Comparison of ENCODE assay signal across 31 cellular contexts in genomic region chr11:47156333-47156732, GRCh38. TPM values are rescaled to one million over a fixed set of nuclear protein-coding genes. Genes with fewer than 3 reads are reported as not detected.
A peak's percentile ranks its signal among the peaks of the same experiment; 100 is the strongest.
DNase-seq lines count a peak whose midpoint lies in the region; ATAC-seq, FAIRE-seq and TF ChIP-seq lines count a peak whose summit lies in the region.
"Had no signal": no experiment of that assay in that cellular context is flagged by ENCODE, and none has a peak within 500 bp of the region (broad histone marks: within the 10 kb centered on the region; RNA-seq: fewer than 3 reads in every experiment).

No MANE protein-coding gene starts in this region.

- 96% methylated on average over 5 of the region's 6 CpGs for WGBS in SK-N-SH (ENCODE audit: low lambda C conversion rate)
- 87 to 98% methylated on average over 6 of the region's 6 CpGs for WGBS in testis, 2 donors

- H3K9ac ChIP-seq in SK-N-SH (no peak overlapping the region), astrocyte (ENCODE audit: low read length) (no peak overlapping the region)

- H3K4me1 Mint-ChIP-seq in astrocyte (ENCODE audit: low read depth, unreplicated experiment): peaks cover 13% of the 10 kb centered on the region
- H3K4me1 Mint-ChIP-seq in stimulated activated effector memory CD8-positive, alpha-beta T cell treated with anti-CD3 and anti-CD28 coated beads, Interleukin-12 subunit alpha, Interleukin-12 subunit beta, amount 100 ng/mL, for 72 hours: peaks cover 29% of the 10 kb centered on the region

- H3K79me2 ChIP-seq in SK-N-SH (ENCODE audit: insufficient read depth) (no peaks in the 10 kb centered on the region), astrocyte (ENCODE audit: insufficient read depth, low read length) (no peaks in the 10 kb centered on the region)

- TF ChIP-seq CTCF in SK-N-SH (IDR thresholded peaks at IDR 0.05): no peak
- no peak for TF ChIP-seq CTCF in astrocyte (IDR thresholded peaks at IDR 0.05; ENCODE audit: insufficient read depth, low read depth, low read length)
- TF ChIP-seq CTCF in testis (IDR thresholded peaks at IDR 0.05): no peak

- H3F3A ChIP-seq in SK-N-SH (replicated peaks; ENCODE audit: insufficient read depth): peaks cover 27% of the 10 kb centered on the region

- TF ChIP-seq POLR2A in testis (IDR thresholded peaks at IDR 0.05): no peak

- ATAC-seq in SK-N-SH treated with all-trans-retinoic acid at 6 μM for 48 hours (no peak), left cardiac atrium (no peak)
- no peak for ATAC-seq in stimulated activated effector memory CD8-positive, alpha-beta T cell treated with anti-CD3 and anti-CD28 coated beads, Interleukin-12 subunit alpha, Interleukin-12 subunit beta, amount 100 ng/mL, for 72 hours
- ATAC-seq: WTC11 had no signal

- H3K27me3 Mint-ChIP-seq in astrocyte (ENCODE audit: low read depth, unreplicated experiment): no peaks in the 10 kb centered on the region
- H3K27me3 Mint-ChIP-seq: activated CD4-positive, alpha-beta T cell treated with anti-CD3 and anti-CD28 coated beads, Interleukin-2, amount 10 ng/mL, durations not matched to agents 24 days and 14 days; activated naive CD8-positive, alpha-beta T cell had no signal

- no peak overlapping the region for H3K4me2 ChIP-seq in SK-N-SH
- H3K4me2 ChIP-seq in astrocyte (ENCODE audit: low read length): no peak overlapping the region

- TF ChIP-seq EP300 in SK-N-SH (IDR thresholded peaks at IDR 0.05; ENCODE audit: borderline replicate concordance in 1 of 2, low read depth in 1 of 2, low read length in 1 of 2): no peak

- no peak overlapping the region for H2AFZ ChIP-seq in SK-N-SH (ENCODE audit: low read depth)
- H2AFZ ChIP-seq in astrocyte (ENCODE audit: low read depth, low read length): no peak overlapping the region

- H3K4me1 ChIP-seq in SK-N-SH (ENCODE audit: control insufficient read depth in 1 of 2, insufficient read depth in 2 of 2, low read depth in 1 of 2, low read length in 1 of 2) (peaks cover 11 to 20% of the 10 kb centered on the region in 2 experiments; a peak in 2 of 4 replicates), astrocyte (ENCODE audit: insufficient read depth, low read length) (peaks cover 25% of the 10 kb centered on the region), testis (peaks cover 4% of the 10 kb centered on the region)

- H3K4me3 ChIP-seq in SK-N-SH (ENCODE audit: low read depth in 2 of 2, low read length in 1 of 2): no peak overlapping the region
- no peak overlapping the region for H3K4me3 ChIP-seq in astrocyte (ENCODE audit: insufficient read depth, low read depth, low read length)
- H3K4me3 ChIP-seq in testis: no peak overlapping the region
- H3K4me3 ChIP-seq: gastrocnemius medialis, lung, ovary had no signal

- H3K27ac ChIP-seq in SK-N-SH (ENCODE audit: low read depth in 2 of 2, low read length in 1 of 2) (no peak overlapping the region), astrocyte (ENCODE audit: low read depth, low read length) (no peak overlapping the region), testis (no peak overlapping the region)
- H3K27ac ChIP-seq: 22Rv1, gastrocnemius medialis, HL-60, ovary had no signal

- H3K36me3 Mint-ChIP-seq in astrocyte (ENCODE audit: low read depth, unreplicated experiment): peaks cover 9% of the 10 kb centered on the region
- peaks cover 13% of the 10 kb centered on the region for H3K36me3 Mint-ChIP-seq in stimulated activated effector memory CD8-positive, alpha-beta T cell treated with anti-CD3 and anti-CD28 coated beads, Interleukin-12 subunit alpha, Interleukin-12 subunit beta, amount 100 ng/mL, for 72 hours
- H3K36me3 Mint-ChIP-seq: activated naive CD8-positive, alpha-beta T cell; WTC11 had no signal

- POLR2A ChIA-PET in SK-N-SH (lab: Yijun Ruan, JAX): no interaction called here

- intact Hi-C loops in testis (cut with DNase I; ENCODE audit: low total_unique reads): no loop called here
- intact Hi-C loops in left cardiac atrium (cut with DNase I): no loop called here

- H3K9me3 Mint-ChIP-seq in astrocyte (ENCODE audit: unreplicated experiment): no peaks in the 10 kb centered on the region
- H3K9me3 Mint-ChIP-seq in stimulated activated effector memory CD8-positive, alpha-beta T cell treated with anti-CD3 and anti-CD28 coated beads, Interleukin-12 subunit alpha, Interleukin-12 subunit beta, amount 100 ng/mL, for 72 hours: no peaks in the 10 kb centered on the region
- H3K9me3 Mint-ChIP-seq: activated CD4-positive, alpha-beta T cell treated with anti-CD3 and anti-CD28 coated beads, Interleukin-2, amount 10 ng/mL, durations not matched to agents 24 days and 14 days; CD14-positive monocyte; neural crest cell; WTC11 had no signal

- H3K27me3 ChIP-seq in SK-N-SH (ENCODE audit: insufficient read depth) (no peaks in the 10 kb centered on the region), astrocyte (ENCODE audit: insufficient read depth, low read length) (no peaks in the 10 kb centered on the region), testis (no peaks in the 10 kb centered on the region)
- H3K27me3 ChIP-seq: gastrocnemius medialis, ovary had no signal

- H4K20me1 ChIP-seq in SK-N-SH (ENCODE audit: insufficient read depth) (peaks cover 3% of the 10 kb centered on the region), astrocyte (ENCODE audit: insufficient read depth, low read length) (peaks cover 30% of the 10 kb centered on the region)

- no peaks in the 10 kb centered on the region for H3K9me2 ChIP-seq in SK-N-SH

- CTCF ChIA-PET in SK-N-SH (lab: Yijun Ruan, JAX): interaction anchor here (1.4 to 7.3 kb wide), 3 partner anchors 23 to 263 kb away, joined by 4 to 170 read pairs (median 94); partner anchors contain the start of gene LRP4

- no peaks in the 10 kb centered on the region for H3K9me3 ChIP-seq in SK-N-SH
- H3K9me3 ChIP-seq in astrocyte (ENCODE audit: insufficient read depth, low read depth, low read length): no peaks in the 10 kb centered on the region
- H3K9me3 ChIP-seq in testis: no peaks in the 10 kb centered on the region
- H3K9me3 ChIP-seq: gastrocnemius medialis, ovary had no signal

- no peak for TF ChIP-seq RAD21 in SK-N-SH (IDR thresholded peaks at IDR 0.05; ENCODE audit: low read length)

- H3K27ac Mint-ChIP-seq in astrocyte (ENCODE audit: unreplicated experiment): no peak overlapping the region
- peak overlapping the region; percentile 29 for H3K27ac Mint-ChIP-seq in stimulated activated effector memory CD8-positive, alpha-beta T cell treated with anti-CD3 and anti-CD28 coated beads, Interleukin-12 subunit alpha, Interleukin-12 subunit beta, amount 100 ng/mL, for 72 hours
- H3K27ac Mint-ChIP-seq: activated CD4-positive, alpha-beta T cell treated with anti-CD3 and anti-CD28 coated beads, Interleukin-2, amount 10 ng/mL, durations not matched to agents 24 days and 14 days; WTC11 had no signal

- no peak overlapping the region for H3K4me3 Mint-ChIP-seq in astrocyte (ENCODE audit: unreplicated experiment)
- no peak overlapping the region for H3K4me3 Mint-ChIP-seq in stimulated activated effector memory CD8-positive, alpha-beta T cell treated with anti-CD3 and anti-CD28 coated beads, Interleukin-12 subunit alpha, Interleukin-12 subunit beta, amount 100 ng/mL, for 72 hours
- H3K4me3 Mint-ChIP-seq: activated CD4-positive, alpha-beta T cell treated with anti-CD3 and anti-CD28 coated beads, Interleukin-2, amount 10 ng/mL, durations not matched to agents 24 days and 14 days; activated naive CD8-positive, alpha-beta T cell; CD14-positive monocyte; neural crest cell; WTC11 had no signal

- peaks cover 0 to 13% of the 10 kb centered on the region in 2 experiments for H3K36me3 ChIP-seq in SK-N-SH (replicated peaks in 1 of 2; ENCODE audit: control insufficient read depth in 1 of 2, insufficient read depth in 2 of 2, low read length in 1 of 2)
- H3K36me3 ChIP-seq in astrocyte (ENCODE audit: insufficient read depth, low read length): no peaks in the 10 kb centered on the region
- H3K36me3 ChIP-seq in testis (ENCODE audit: low read depth, missing control alignments): no peaks in the 10 kb centered on the region
- H3K36me3 ChIP-seq: gastrocnemius medialis, ovary had no signal

- FAIRE-seq in astrocyte (lab: Jason Lieb, UNC): no peak
- FAIRE-seq: RCC 7860, small intestine had no signal

- DNase-seq in SK-N-SH: no peak
- DNase-seq in astrocyte (ENCODE audit: low read depth): peak; percentile 40
- peak; percentile 9 for DNase-seq in kidney glomerular epithelial cell (lab: John Stamatoyannopoulos, UW)
- no peak for DNase-seq in stimulated activated effector memory CD8-positive, alpha-beta T cell treated with anti-CD3 and anti-CD28 coated beads, Interleukin-12 subunit alpha, Interleukin-12 subunit beta, amount 100 ng/mL, for 72 hours (ENCODE audit: low spot score in 2 of 2)
- no peak for DNase-seq in NCI-H345 (lab: John Stamatoyannopoulos, UW)
- DNase-seq in testis: no peak
- DNase-seq in left cardiac atrium: no peak
- DNase-seq: activated CD8-positive, alpha-beta memory T cell treated with anti-CD3 and anti-CD28 coated beads for 24 hours; activated T-cell treated with anti-CD3 and anti-CD28 coated beads for 4 hours; central memory CD4-positive, alpha-beta T cell; gastrocnemius medialis; H7; Kasumi-1; NCI-H1417 treated with DMSO at 0.1 percent for 48 hours; NCI-H2081 treated with DMSO at 0.1 percent for 48 hours; NCI-H226; SHP77 treated with DMSO at 0.1 percent for 48 hours; small intestine; stimulated activated naive CD4-positive, alpha-beta T cell; SW 1271 had no signal

TF ChIP-seq in SK-N-SH, 30 proteins besides CTCF, POLR2A, EP300 and RAD21 (continues in another document):
- no peak for TF ChIP-seq JUND (IDR thresholded peaks at IDR 0.05)

TF ChIP-seq in SK-N-SH treated with all-trans-retinoic acid at 6 μM for 48 hours, 23 proteins besides CTCF, POLR2A, EP300 and RAD21 (continues in another document):
- TF ChIP-seq BACH2 (CRISPR knock-in tag; IDR thresholded peaks at IDR 0.05; ENCODE audit: borderline replicate concordance) (no peak), ZNF565 (CRISPR knock-in tag; conservative IDR thresholded peaks at IDR 0.05; ENCODE audit: low read depth) (no peak), OSR1 (CRISPR knock-in tag; IDR thresholded peaks at IDR 0.05) (no peak)

RNA-seq across cellular contexts. Expression of gene ARFGAP2, which starts 20.3 kb away (rescaled TPM):
- polyA plus RNA-seq in SK-N-SH (2012; rRNA removed) (52.5 and 64.0 TPM in 2 replicates), testis (ENCODE audit: insufficient read depth, low read depth, low replicate concordance) (82.4 TPM)
- 26.8 and 42.2 TPM in 2 replicates for polyA plus RNA-seq in SK-N-SH (2012; cell fraction: cytosol; rRNA removed)
- 133 and 150 TPM in 2 replicates for polyA plus RNA-seq in SK-N-SH (2012; cell fraction: nucleus; rRNA removed)
- total RNA-seq in astrocyte (46.3 and 51.0 TPM in 2 replicates), testis (100 to 1,000 TPM; 167 to 178 TPM), left cardiac atrium (10 to 100 TPM; 41.4 to 54.4 TPM)

RNA-seq across cellular contexts. Expression of gene PACSIN3, which starts 29.9 kb away (rescaled TPM):
- polyA plus RNA-seq in SK-N-SH (2012; rRNA removed): 24.4 and 31.1 TPM in 2 replicates
- polyA plus RNA-seq in SK-N-SH (2012; cell fraction: cytosol; rRNA removed): 15.8 and 23.6 TPM in 2 replicates
- 23.4 and 33.0 TPM in 2 replicates for polyA plus RNA-seq in SK-N-SH (2012; cell fraction: nucleus; rRNA removed)
- 34.3 and 35.6 TPM in 2 replicates for total RNA-seq in astrocyte
- 10 to 100 TPM; 10.8 to 12.0 TPM for total RNA-seq in testis
- polyA plus RNA-seq in testis (ENCODE audit: insufficient read depth, low read depth, low replicate concordance): 11.0 TPM
- total RNA-seq in left cardiac atrium: 100 to 1,000 TPM; 108 to 126 TPM
- polyA plus RNA-seq: CD14-positive monocyte had no signal

RNA-seq across cellular contexts. Expression of gene DDB2, which starts 58.4 kb away (rescaled TPM):
- polyA plus RNA-seq in SK-N-SH (2012; rRNA removed): 83.5 and 95.5 TPM in 2 replicates
- polyA plus RNA-seq in SK-N-SH (2012; cell fraction: cytosol; rRNA removed): 65.2 and 68.4 TPM in 2 replicates
- polyA plus RNA-seq in SK-N-SH (2012; cell fraction: nucleus; rRNA removed): 224 and 254 TPM in 2 replicates
- total RNA-seq in astrocyte: 40.0 and 47.0 TPM in 2 replicates
- total RNA-seq in testis: 10 to 100 TPM; 33.6 to 34.7 TPM
- 20.7 TPM for polyA plus RNA-seq in testis (ENCODE audit: insufficient read depth, low read depth, low replicate concordance)
- total RNA-seq in left cardiac atrium: 10 to 100 TPM; 10.4 to 10.8 TPM

Comparison
In these comparisons a context has a peak if more than half of its experiments do, and no peak if none do; other contexts are left out.
1. DNase-seq: peak in astrocyte (single experiment) and kidney glomerular epithelial cell (single experiment); none in SK-N-SH (single experiment), stimulated activated effector memory CD8-positive, alpha-beta T cell treated with anti-CD3 and anti-CD28 coated beads, Interleukin-12 subunit alpha, Interleukin-12 subunit beta, amount 100 ng/mL, for 72 hours (0 of 2), NCI-H345 (single experiment), testis (single experiment) and left cardiac atrium (single experiment).